23 cellular contexts compared by ENCODE assay signal in genomic region chr4:107625503-107625902, GRCh38.
"Had no signal": no experiment of that assay in that cellular context is flagged by ENCODE, and none has a peak within 500 bp of the region (broad histone marks: within the 10 kb centered on the region; RNA-seq: fewer than 3 reads in every experiment).

No MANE protein-coding gene starts in this region.

- H3K27me3 ChIP-seq: MG63 had no signal

- H3K9me3 ChIP-seq: MG63 had no signal

- H3K27ac Mint-ChIP-seq: activated CD8-positive, alpha-beta T cell treated with anti-CD3 and anti-CD28 coated beads for 36 hours; activated naive CD4-positive, alpha-beta T cell treated with anti-CD3 and anti-CD28 coated beads, Interleukin-2, amount 10 ng/mL, durations not matched to agents 7 days and 5 days; activated naive CD8-positive, alpha-beta T cell treated with anti-CD3 and anti-CD28 coated beads for 36 hours; activated T-cell treated with anti-CD3 and anti-CD28 coated beads, Interleukin-2, amount 50 U/mL, for 72 hours; activated T-helper 2 cell treated with anti-CD3 and anti-CD28 coated beads, Interferon-gamma antibody, Interleukin-2, Interleukin-4, amounts not matched to agents 10 μg/mL and 5 μg/mL and 100 μg/mL, durations not matched to agents 14 hours and 24 hours and 36 hours had no signal

- H3K27ac ChIP-seq: SK-N-MC had no signal

- H3K36me3 ChIP-seq: MG63 had no signal

- DNase-seq: activated CD4-positive, alpha-beta T cell treated with anti-CD3 and anti-CD28 coated beads for 4 hours; activated CD8-positive, alpha-beta memory T cell treated with anti-CD3 and anti-CD28 coated beads, Interleukin-2, amount 50 U/mL, for 4 hours; activated CD8-positive, alpha-beta T cell treated with anti-CD3 and anti-CD28 coated beads for 36 hours; activated gamma-delta T cell treated with Interleukin-2 at 50 U/mL for 16 hours; activated naive CD4-positive, alpha-beta T cell treated with anti-CD3 and anti-CD28 coated beads, Interleukin-2, amount 10 ng/mL, durations not matched to agents 7 days and 5 days; activated naive CD8-positive, alpha-beta T cell treated with anti-CD3 and anti-CD28 coated beads for 36 hours; activated T-cell treated with anti-CD3 and anti-CD28 coated beads, Interleukin-2, amount 50 U/mL, for 72 hours; anterior cingulate cortex; cerebellar nuclear complex; MG63; NCI-H1092; NCI-H1417; NCI-H1930; NCI-H2171; NCI-H345; NCI-H510A; NCI-H526 treated with DMSO at 0.1 percent for 48 hours; NCI-H82; SIG-M5; T-helper 1 cell had no signal

- H3K27me3 Mint-ChIP-seq: activated CD8-positive, alpha-beta T cell treated with anti-CD3 and anti-CD28 coated beads for 36 hours; activated naive CD4-positive, alpha-beta T cell treated with anti-CD3 and anti-CD28 coated beads, Interleukin-2, amount 10 ng/mL, durations not matched to agents 7 days and 5 days; activated naive CD8-positive, alpha-beta T cell treated with anti-CD3 and anti-CD28 coated beads for 36 hours had no signal

- H3K4me1 Mint-ChIP-seq: activated naive CD4-positive, alpha-beta T cell treated with anti-CD3 and anti-CD28 coated beads, Interleukin-2, amount 10 ng/mL, durations not matched to agents 7 days and 5 days had no signal

- H3K4me3 Mint-ChIP-seq: activated CD8-positive, alpha-beta T cell treated with anti-CD3 and anti-CD28 coated beads for 36 hours; activated naive CD4-positive, alpha-beta T cell treated with anti-CD3 and anti-CD28 coated beads, Interleukin-2, amount 10 ng/mL, durations not matched to agents 7 days and 5 days; activated naive CD8-positive, alpha-beta T cell treated with anti-CD3 and anti-CD28 coated beads for 36 hours; activated T-cell treated with anti-CD3 and anti-CD28 coated beads, Interleukin-2, amount 50 U/mL, for 72 hours had no signal

- ATAC-seq: activated CD4-positive, CD25-positive, alpha-beta regulatory T cell treated with anti-CD3 and anti-CD28 coated beads, Interleukin-2, amount 50 U/mL, for 24 hours; activated CD8-positive, alpha-beta T cell treated with anti-CD3 and anti-CD28 coated beads for 36 hours; activated T-cell treated with anti-CD3 and anti-CD28 coated beads, Interleukin-2, amount 50 U/mL, for 72 hours had no signal

- H3K4me3 ChIP-seq: MG63, SK-N-MC had no signal
